In the genomic region with DNA sequence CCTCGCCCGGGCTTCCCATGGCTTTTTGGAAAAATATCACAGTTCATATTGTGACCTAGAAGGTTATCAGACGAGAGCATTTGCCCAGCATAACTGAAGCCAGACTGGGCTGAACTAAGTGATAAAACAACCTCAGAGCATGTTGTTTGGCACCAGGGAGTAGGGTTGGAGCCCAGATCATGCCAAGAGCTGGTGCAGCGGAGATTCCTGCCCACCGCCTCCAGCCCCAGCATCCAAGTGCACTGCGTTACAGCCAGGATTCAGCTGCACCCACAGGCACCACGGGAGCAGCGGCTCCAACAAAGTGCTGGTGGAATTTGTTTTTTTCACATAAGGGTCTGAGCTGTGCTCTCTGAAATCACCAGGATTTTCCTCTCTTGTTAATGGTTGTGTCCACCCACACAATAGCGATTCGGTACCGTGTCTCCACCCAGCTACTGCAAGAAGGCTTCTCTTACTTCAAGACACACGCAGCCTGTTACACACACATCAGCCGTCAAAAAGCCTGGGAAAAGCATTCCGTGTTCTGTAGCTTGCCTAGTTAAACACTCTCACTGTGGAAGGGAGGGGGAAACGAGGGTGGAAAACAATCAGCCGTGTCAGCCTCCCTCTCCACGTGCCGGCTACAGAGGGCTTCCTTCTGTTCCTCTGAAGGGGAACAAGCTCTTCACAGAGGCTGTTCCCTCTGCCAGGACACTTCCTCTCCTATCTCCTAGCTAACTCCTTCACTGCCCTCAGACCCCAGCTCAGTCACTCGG, we compare ENCODE assay signal across 1 cellular context.
TF ChIP-seq lines count a peak whose summit lies in the region.

No MANE protein-coding gene starts in this region.

TF ChIP-seq in HEK293T, 16 proteins besides CTCF, POLR2A, EP300 and RAD21 (continued from another document):
- TF ChIP-seq, protein P1, sequence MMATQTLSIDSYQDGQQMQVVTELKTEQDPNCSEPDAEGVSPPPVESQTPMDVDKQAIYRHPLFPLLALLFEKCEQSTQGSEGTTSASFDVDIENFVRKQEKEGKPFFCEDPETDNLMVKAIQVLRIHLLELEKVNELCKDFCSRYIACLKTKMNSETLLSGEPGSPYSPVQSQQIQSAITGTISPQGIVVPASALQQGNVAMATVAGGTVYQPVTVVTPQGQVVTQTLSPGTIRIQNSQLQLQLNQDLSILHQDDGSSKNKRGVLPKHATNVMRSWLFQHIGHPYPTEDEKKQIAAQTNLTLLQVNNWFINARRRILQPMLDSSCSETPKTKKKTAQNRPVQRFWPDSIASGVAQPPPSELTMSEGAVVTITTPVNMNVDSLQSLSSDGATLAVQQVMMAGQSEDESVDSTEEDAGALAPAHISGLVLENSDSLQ (IDR thresholded peaks at IDR 0.05) = no peak
- no peak for TF ChIP-seq CTBP1 (IDR thresholded peaks at IDR 0.05; ENCODE audit: borderline replicate concordance)
- no peak for TF ChIP-seq FOXM1 (IDR thresholded peaks at IDR 0.05; ENCODE audit: borderline replicate concordance)
- no peak for TF ChIP-seq SUZ12 (IDR thresholded peaks at IDR 0.05)
